In genomic region chr13:114067381-114067885, GRCh38 we compare ENCODE assay signal across 8 cellular contexts.
A peak's percentile ranks its signal among the peaks of the same experiment; 100 is the strongest.
DNase-seq lines count a peak whose midpoint lies in the region; ATAC-seq and TF ChIP-seq lines count a peak whose summit lies in the region.

No MANE protein-coding gene starts in this region.

- H3K27me3 ChIP-seq in vagina = no peaks in the 10 kb centered on the region

- ATAC-seq in GM21390 (IDR thresholded peaks at IDR 0.05; ENCODE audit: unreplicated experiment) (peak; percentile 55), mucosa of descending colon (peak; percentile 2)

- intact Hi-C loops in activated naive CD4-positive, alpha-beta T cell treated with anti-CD3 and anti-CD28 coated beads for 36 hours (cut with micrococcal nuclease) = loop anchor here (1.0 to 10.0 kb wide), 4 partner anchors 43 to 863 kb away; partner anchors contain the start of genes CUL4A, DCUN1D2 and PCID2
- intact Hi-C loops in mucosa of descending colon (cut with DNase I, micrococcal nuclease) (loop anchor here in 1 of 2 donors (5.0 kb wide), 1 partner anchor 65 kb away; the partner anchor contains the start of gene RASA3), vagina (cut with DNase I) (loop anchor here (10.0 kb wide), 1 partner anchor 67 kb away; the partner anchor contains the start of gene RASA3)

- H3K36me3 ChIP-seq in mucosa of descending colon (ENCODE audit: low read depth) (no peaks in the 10 kb centered on the region), vagina (no peaks in the 10 kb centered on the region)

- CTCF ChIA-PET in activated naive CD4-positive, alpha-beta T cell treated with anti-CD3 and anti-CD28 coated beads for 36 hours (lab: Charles Lee) = interaction anchor here (0.6 to 4.6 kb wide), 5 partner anchors 18 to 159 kb away, joined by 3 to 23 read pairs (median 4); no protein-coding TSS in a partner anchor

- peak; percentile 64 for DNase-seq in activated naive CD4-positive, alpha-beta T cell treated with anti-CD3 and anti-CD28 coated beads for 36 hours
- DNase-seq in mucosa of descending colon = peak in 2 of 3 donors; percentile 31 to 48
- DNase-seq in vagina (ENCODE audit: extremely low spot score in 2 of 2) = no peak
- DNase-seq in SHP77 treated with DMSO at 0.1 percent for 48 hours (lab: John Stamatoyannopoulos, UW) = no peak
- DNase-seq in islet precursor cell = no peak

- no peaks in the 10 kb centered on the region for H3K9me3 ChIP-seq in mucosa of descending colon
- H3K9me3 ChIP-seq in vagina = no peaks in the 10 kb centered on the region

- peaks cover 31% of the 10 kb centered on the region for H3K4me1 ChIP-seq in mucosa of descending colon (ENCODE audit: low read depth)
- peaks cover 68% of the 10 kb centered on the region for H3K4me1 ChIP-seq in vagina

- peak overlapping the region; percentile 47; the same call in 1 of the 2 replicates for H3K4me3 ChIP-seq in GM08714 (ENCODE audit: low read length)
- no peak overlapping the region for H3K4me3 ChIP-seq in mucosa of descending colon
- no peak overlapping the region for H3K4me3 ChIP-seq in vagina

- peak overlapping the region; percentile 92 to 99 (median 96) for H3K27ac Mint-ChIP-seq in IgD-negative memory B cell
- H3K27ac Mint-ChIP-seq in activated naive CD4-positive, alpha-beta T cell treated with anti-CD3 and anti-CD28 coated beads for 36 hours = peak overlapping the region; percentile 95

- H3K27ac ChIP-seq in vagina = peak overlapping the region; percentile 97

- peaks cover 39 to 46% (median 45%) of the 10 kb centered on the region in 3 donors for H3K4me1 Mint-ChIP-seq in IgD-negative memory B cell
- H3K4me1 Mint-ChIP-seq in activated naive CD4-positive, alpha-beta T cell treated with anti-CD3 and anti-CD28 coated beads for 36 hours (ENCODE audit: low read depth) = peaks cover 61% of the 10 kb centered on the region

- TF ChIP-seq CTCF in mucosa of descending colon (IDR thresholded peaks at IDR 0.05) = no peak
- TF ChIP-seq CTCF in vagina (IDR thresholded peaks at IDR 0.05) = no peak

- peaks cover 0 to 3% (median 2%) of the 10 kb centered on the region in 3 donors for H3K9me3 Mint-ChIP-seq in IgD-negative memory B cell
- H3K9me3 Mint-ChIP-seq in activated naive CD4-positive, alpha-beta T cell treated with anti-CD3 and anti-CD28 coated beads for 36 hours = peaks cover 2% of the 10 kb centered on the region

- no peak for TF ChIP-seq POLR2A in vagina (IDR thresholded peaks at IDR 0.05)

- H3K36me3 Mint-ChIP-seq in IgD-negative memory B cell = peaks cover 5% of the 10 kb centered on the region
- H3K36me3 Mint-ChIP-seq in activated naive CD4-positive, alpha-beta T cell treated with anti-CD3 and anti-CD28 coated beads for 36 hours (ENCODE audit: low read depth) = peaks cover 18% of the 10 kb centered on the region

- peak overlapping the region; percentile 68 to 99 (median 92) for H3K4me3 Mint-ChIP-seq in IgD-negative memory B cell
- H3K4me3 Mint-ChIP-seq in activated naive CD4-positive, alpha-beta T cell treated with anti-CD3 and anti-CD28 coated beads for 36 hours = peak overlapping the region; percentile 62

- no peaks in the 10 kb centered on the region for H3K27me3 Mint-ChIP-seq in IgD-negative memory B cell
- H3K27me3 Mint-ChIP-seq in activated naive CD4-positive, alpha-beta T cell treated with anti-CD3 and anti-CD28 coated beads for 36 hours (ENCODE audit: low read depth) = no peaks in the 10 kb centered on the region

Comparison
In these comparisons a context has a peak if more than half of its experiments do, and no peak if none do; other contexts are left out.
1. DNase-seq: peak in activated naive CD4-positive, alpha-beta T cell treated with anti-CD3 and anti-CD28 coated beads for 36 hours (single experiment) and mucosa of descending colon (2 of 3); none in vagina (0 of 2), SHP77 treated with DMSO at 0.1 percent for 48 hours (single experiment) and islet precursor cell (single experiment).